8 cellular contexts compared by ENCODE assay signal in genomic region chr19:14472202-14472961, GRCh38. TPM values are rescaled to one million over a fixed set of nuclear protein-coding genes. Genes with fewer than 3 reads are reported as not detected.
DNase-seq lines count a peak whose midpoint lies in the region; ATAC-seq and TF ChIP-seq lines count a peak whose summit lies in the region.

No MANE protein-coding gene starts in this region.

- peak; percentile 43 to 75 for TF ChIP-seq RAD21 in liver (IDR thresholded peaks at IDR 0.05)

- peaks cover 0 to 3% (median 0%) of the 10 kb centered on the region in 4 donors for H3K27me3 ChIP-seq in liver (ENCODE audit: control insufficient read depth in 4 of 4, insufficient read depth in 4 of 4, low read length in 3 of 4)

- H3K9me3 ChIP-seq in liver (ENCODE audit: control insufficient read depth in 4 of 4, low read length in 3 of 4), result no peaks in the 10 kb centered on the region

- DNase-seq in NCI-H1694 treated with DMSO at 0.1 percent for 48 hours (lab: John Stamatoyannopoulos, UW) (peak; percentile 28), choroid plexus epithelial cell (ENCODE audit: low read depth) (peak; percentile 57)
- DNase-seq in activated CD4-positive, alpha-beta T cell treated with anti-CD3 and anti-CD28 coated beads for 48 hours, result peak; percentile 91
- peak; percentile 60 for DNase-seq in stimulated activated CD8-positive, alpha-beta memory T cell treated with anti-CD3 and anti-CD28 coated beads, Interleukin-12 subunit alpha, Interleukin-12 subunit beta, amount 100 ng/mL, for 24 hours (ENCODE audit: extremely low read depth)

- no peak for ATAC-seq in GM21825 (IDR thresholded peaks at IDR 0.05; ENCODE audit: unreplicated experiment)
- ATAC-seq in HG03159 (IDR thresholded peaks at IDR 0.05; ENCODE audit: unreplicated experiment), result no peak

- H3K4me3 ChIP-seq in GM12875 (ENCODE audit: low read depth, low read length) (no peak overlapping the region), choroid plexus epithelial cell (ENCODE audit: low read depth, low read length) (peak overlapping the region; percentile 14), liver (ENCODE audit: low read depth in 1 of 3, low read length in 3 of 3) (no peak overlapping the region)

- TF ChIP-seq CTCF in GM12875 (IDR thresholded peaks at IDR 0.05; ENCODE audit: borderline replicate concordance, insufficient read depth, low read depth, low read length) (peak; percentile 96), choroid plexus epithelial cell (conservative IDR thresholded peaks at IDR 0.05; ENCODE audit: low read depth, low read length) (peak; percentile 77), liver (IDR thresholded peaks at IDR 0.05; ENCODE audit: low read depth, low read length, missing input control) (peak; percentile 79)

- no peak overlapping the region for H3K27ac ChIP-seq in liver (ENCODE audit: low read depth in 1 of 2, low read length in 2 of 2)

- 5% methylated on average over 66 of the region's 66 CpGs for WGBS in liver

- H3K9ac ChIP-seq in liver (ENCODE audit: low read depth in 1 of 2, low read length in 2 of 2), result no peak overlapping the region

- H3K36me3 ChIP-seq in liver (ENCODE audit: control insufficient read depth in 4 of 4, insufficient read depth in 3 of 4, low read depth in 1 of 4, low read length in 3 of 4), result peaks cover 7 to 24% (median 9%) of the 10 kb centered on the region in 4 donors

- H3K4me1 ChIP-seq in liver (ENCODE audit: control insufficient read depth in 4 of 4, insufficient read depth in 4 of 4, low read length in 3 of 4), result peaks cover 5 to 27% (median 18%) of the 10 kb centered on the region in 4 donors

TF ChIP-seq in liver, 16 proteins besides CTCF, POLR2A, EP300 and RAD21:
- TF ChIP-seq NR2F2 (IDR thresholded peaks at IDR 0.05) (no peak), SP1 (IDR thresholded peaks at IDR 0.05) (no peak), ATF3 (IDR thresholded peaks at IDR 0.05) (no peak), REST (IDR thresholded peaks at IDR 0.05) (no peak), FOXA1 (IDR thresholded peaks at IDR 0.05) (no peak), HNF4G (IDR thresholded peaks at IDR 0.05) (no peak), ZBTB33 (IDR thresholded peaks at IDR 0.05) (no peak), EGR1 (IDR thresholded peaks at IDR 0.05; ENCODE audit: low read depth in 2 of 2) (no peak), JUND (IDR thresholded peaks at IDR 0.05) (no peak), HNF4A (conservative IDR thresholded peaks at IDR 0.05) (no peak), MAX (IDR thresholded peaks at IDR 0.05) (no peak), GABPA (IDR thresholded peaks at IDR 0.05 in 1 of 2, conservative IDR thresholded peaks at IDR 0.05 in 1 of 2) (no peak), RXRA (IDR thresholded peaks at IDR 0.05) (no peak), FOXA2 (IDR thresholded peaks at IDR 0.05) (no peak), TAF1 (conservative IDR thresholded peaks at IDR 0.05) (no peak), YY1 (IDR thresholded peaks at IDR 0.05) (no peak)
TF ChIP-seq in liver: peak in this region for 0.

RNA-seq across cellular contexts. Expression of gene PTGER1, which starts 2.8 kb away (rescaled TPM):
- total RNA-seq in liver, result under 1 TPM in 1 of 2 donors, not detected in 1; 0.42 TPM
- polyA plus RNA-seq in liver, result under 1 TPM; 0.15 to 0.22 TPM

RNA-seq across cellular contexts. Expression of gene GIPC1, which starts 23.5 kb away (rescaled TPM):
- total RNA-seq in liver, result 10 to 100 TPM; 18.4 to 31.7 TPM
- polyA plus RNA-seq in liver, result 10 to 100 TPM; 19.4 to 34.5 TPM

RNA-seq across cellular contexts. Expression of gene PKN1, which starts 39.3 kb away (rescaled TPM):
- total RNA-seq in liver, result 10 to 100 TPM; 24.8 to 41.6 TPM
- polyA plus RNA-seq in liver, result 10 to 100 TPM; 13.7 to 19.8 TPM

RNA-seq across cellular contexts. Expression of gene DNAJB1, which starts 45.8 kb away (rescaled TPM):
- 10 to 100 TPM; 32.5 to 43.0 TPM for total RNA-seq in liver
- 10 to 100 TPM; 29.4 to 36.5 TPM for polyA plus RNA-seq in liver

RNA-seq across cellular contexts. Expression of gene DDX39A, which starts 53.2 kb away (rescaled TPM):
- total RNA-seq in liver, result 10 to 100 TPM; 34.6 to 54.7 TPM
- polyA plus RNA-seq in liver, result 10 to 100 TPM; 24.9 to 36.1 TPM

Comparison
In these comparisons a context has a peak if more than half of its experiments do, and no peak if none do; other contexts are left out.
1. DNase-seq: peak in every context shown above with its lines; median percentile 91 in activated CD4-positive, alpha-beta T cell treated with anti-CD3 and anti-CD28 coated beads for 48 hours; 60 in stimulated activated CD8-positive, alpha-beta memory T cell treated with anti-CD3 and anti-CD28 coated beads, Interleukin-12 subunit alpha, Interleukin-12 subunit beta, amount 100 ng/mL, for 24 hours; 57 in choroid plexus epithelial cell; 28 in NCI-H1694 treated with DMSO at 0.1 percent for 48 hours.